In genomic region chr6:158938811-158939254, GRCh38 we compare ENCODE assay signal across 9 cellular contexts.
DNase-seq lines count a peak whose midpoint lies in the region; ATAC-seq and TF ChIP-seq lines count a peak whose summit lies in the region.
"Had no signal": no experiment of that assay in that cellular context is flagged by ENCODE, and none has a peak within 500 bp of the region (broad histone marks: within the 10 kb centered on the region; RNA-seq: fewer than 3 reads in every experiment).

No MANE protein-coding gene starts in this region.

- H3K9ac ChIP-seq in colonic mucosa (ENCODE audit: low read depth in 2 of 2, low read length in 2 of 2) = peak overlapping the region; percentile 32 to 48

- ATAC-seq in naive thymus-derived CD8-positive, alpha-beta T cell = peak; percentile 70 to 72
- ATAC-seq in HG03439 (IDR thresholded peaks at IDR 0.05; ENCODE audit: unreplicated experiment) (no peak), HG02642 (IDR thresholded peaks at IDR 0.05; ENCODE audit: poor library complexity, unreplicated experiment) (no peak), GM18868 (IDR thresholded peaks at IDR 0.05; ENCODE audit: unreplicated experiment) (no peak)

- H3K27me3 Mint-ChIP-seq in naive thymus-derived CD8-positive, alpha-beta T cell = peaks cover 0 to 16% (median 3%) of the 10 kb centered on the region in 5 donors

- POLR2A ChIA-PET in naive thymus-derived CD8-positive, alpha-beta T cell (lab: Charles Lee) = no interaction called here

- no peak for TF ChIP-seq POLR2A in NB4 (IDR thresholded peaks at IDR 0.05; ENCODE audit: extremely low read depth, insufficient read length)

- H3K4me1 Mint-ChIP-seq in naive thymus-derived CD8-positive, alpha-beta T cell = peaks cover 8 to 22% (median 15%) of the 10 kb centered on the region in 4 donors

- peaks cover 0 to 8% (median 6%) of the 10 kb centered on the region in 3 donors for H3K36me3 Mint-ChIP-seq in naive thymus-derived CD8-positive, alpha-beta T cell

- no peaks in the 10 kb centered on the region for H3K36me3 ChIP-seq in colonic mucosa

- H3K4me1 ChIP-seq in colonic mucosa = no peaks in the 10 kb centered on the region

- peaks cover 3 to 17% (median 8%) of the 10 kb centered on the region in 9 donors for H3K9me3 Mint-ChIP-seq in naive thymus-derived CD8-positive, alpha-beta T cell

- H3K4me3 Mint-ChIP-seq in naive thymus-derived CD8-positive, alpha-beta T cell = peak overlapping the region; percentile 75 to 85 (median 80)

- H3K9me3 ChIP-seq in colonic mucosa = no peaks in the 10 kb centered on the region

- no peak for TF ChIP-seq CTCF in AG10803 (conservative IDR thresholded peaks at IDR 0.05; ENCODE audit: low read length)
- no peak for TF ChIP-seq CTCF in NB4 (IDR thresholded peaks at IDR 0.05; ENCODE audit: low read depth, low read length)
- no peak for TF ChIP-seq CTCF in colonic mucosa (IDR thresholded peaks at IDR 0.05)

- H3K27ac ChIP-seq in colonic mucosa = no peak overlapping the region
- H3K27ac ChIP-seq: SK-N-MC had no signal

- peak; percentile 28 for DNase-seq in AG10803 (ENCODE audit: low read depth)
- peak; percentile 54 for DNase-seq in NB4 (ENCODE audit: low read depth)
- peak; percentile 82 for DNase-seq in colonic mucosa
- peak in 3 of 10 donors; percentile 19 to 46 (median 22) for DNase-seq in naive thymus-derived CD8-positive, alpha-beta T cell
- DNase-seq in DMS 273 treated with DMSO at 0.1 percent for 48 hours (lab: John Stamatoyannopoulos, UW) = no peak

- peak overlapping the region; percentile 45 for H3K4me3 ChIP-seq in AG10803 (ENCODE audit: low read length)
- peak overlapping the region; percentile 38 for H3K4me3 ChIP-seq in NB4 (ENCODE audit: low read depth, low read length)
- peak overlapping the region; percentile 34 for H3K4me3 ChIP-seq in colonic mucosa
- H3K4me3 ChIP-seq: SK-N-MC had no signal

- H3K27me3 ChIP-seq in colonic mucosa = no peaks in the 10 kb centered on the region

- intact Hi-C loops in colonic mucosa (cut with DNase I) = no loop called here

- peak overlapping the region in 5 of 10 donors; percentile 9 to 65 (median 60) for H3K27ac Mint-ChIP-seq in naive thymus-derived CD8-positive, alpha-beta T cell

Comparison
In these comparisons a context has a peak if more than half of its experiments do, and no peak if none do; other contexts are left out.
1. ATAC-seq: peak in naive thymus-derived CD8-positive, alpha-beta T cell (2 of 2); none in HG03439 (single experiment), HG02642 (single experiment) and GM18868 (single experiment).
2. Peak in every context shown above with its lines, with median percentiles within 50 percentile points of each other: H3K4me3 ChIP-seq.